ENCODE assay signal across 19 cellular contexts in genomic region chr13:83955011-83955410, GRCh38.
DNase-seq lines count a peak whose midpoint lies in the region; ATAC-seq and TF ChIP-seq lines count a peak whose summit lies in the region.
"Had no signal": no experiment of that assay in that cellular context is flagged by ENCODE, and none has a peak within 500 bp of the region (broad histone marks: within the 10 kb centered on the region; RNA-seq: fewer than 3 reads in every experiment).

No MANE protein-coding gene starts in this region.

- no peaks in the 10 kb centered on the region for H3K27me3 ChIP-seq in DND-41 (ENCODE audit: insufficient read depth, low read length, poor library complexity)
- H3K27me3 ChIP-seq: BLaER1 had no signal

- no peaks in the 10 kb centered on the region for H4K20me1 ChIP-seq in DND-41 (ENCODE audit: insufficient read depth, low read length)
- H4K20me1 ChIP-seq: BLaER1 had no signal

- H3K4me3 ChIP-seq in DND-41 (ENCODE audit: low read depth in 1 of 2, low read length in 2 of 2), result no peak overlapping the region
- H3K4me3 ChIP-seq: BLaER1 had no signal

- H3K4me1 ChIP-seq in DND-41 (ENCODE audit: insufficient read depth, low read length), result no peaks in the 10 kb centered on the region
- H3K4me1 ChIP-seq: BLaER1 had no signal

- TF ChIP-seq CTCF in DND-41 (IDR thresholded peaks at IDR 0.05; ENCODE audit: borderline replicate concordance, extremely low read depth, low read length, poor library complexity, severe bottlenecking) (no peak), mesothelial cell of epicardium (IDR thresholded peaks at IDR 0.05; ENCODE audit: unreplicated experiment) (no peak)

- DNase-seq in DND-41 (no peak), SK-N-DZ (ENCODE audit: low spot score) (peak; percentile 60), mesothelial cell of epicardium (ENCODE audit: low spot score in 2 of 2, unreplicated experiment in 2 of 2) (no peak), dermis blood vessel endothelial cell (no peak), NOMO-1 treated with DMSO at 0.1 percent for 48 hours (lab: John Stamatoyannopoulos, UW; ENCODE audit: unreplicated experiment) (no peak)
- DNase-seq: 8988T; CD4-positive, alpha-beta memory T cell; DMS153; DMS79; GF-D8; GOT3; H9 had no signal

- H3K36me3 Mint-ChIP-seq in mesothelial cell of epicardium, result peaks cover 1% of the 10 kb centered on the region
- H3K36me3 Mint-ChIP-seq: CD14-positive monocyte; CD4-positive, alpha-beta memory T cell; IgD-negative memory B cell had no signal

- no peaks in the 10 kb centered on the region for H3K9me3 ChIP-seq in DND-41 (ENCODE audit: insufficient read depth, low read length, severe bottlenecking)
- H3K9me3 ChIP-seq: BLaER1 had no signal

- H3K4me1 Mint-ChIP-seq in mesothelial cell of epicardium, result peaks cover 20% of the 10 kb centered on the region
- H3K4me1 Mint-ChIP-seq: CD14-positive monocyte; CD4-positive, alpha-beta memory T cell; IgD-negative memory B cell had no signal

- no peaks in the 10 kb centered on the region for H3K36me3 ChIP-seq in DND-41 (ENCODE audit: insufficient read depth, low read length)
- H3K36me3 ChIP-seq: BLaER1 had no signal

- H2AFZ ChIP-seq in DND-41 (ENCODE audit: low read depth, low read length), result peak overlapping the region; percentile 47; the same call in 1 of the 2 replicates

- H3K4me2 ChIP-seq in DND-41 (ENCODE audit: insufficient read depth, low read length), result no peak overlapping the region
- H3K4me2 ChIP-seq: BLaER1 had no signal

- H3K9ac ChIP-seq in DND-41 (ENCODE audit: low read depth, low read length), result no peak overlapping the region
- H3K9ac ChIP-seq: BLaER1 had no signal

- H3K9me3 Mint-ChIP-seq in mesothelial cell of epicardium, result peaks cover 3% of the 10 kb centered on the region
- H3K9me3 Mint-ChIP-seq: H9 had no signal

- H3K27ac Mint-ChIP-seq in mesothelial cell of epicardium, result peak overlapping the region; percentile 43
- H3K27ac Mint-ChIP-seq: CD4-positive, alpha-beta memory T cell; H9 had no signal

- no peak overlapping the region for H3K27ac ChIP-seq in DND-41 (ENCODE audit: low read length)
- H3K27ac ChIP-seq: BLaER1 had no signal

- H3K27me3 Mint-ChIP-seq in mesothelial cell of epicardium (ENCODE audit: low read depth), result no peaks in the 10 kb centered on the region
- H3K27me3 Mint-ChIP-seq: IgD-negative memory B cell had no signal

- H3K79me2 ChIP-seq in DND-41 (ENCODE audit: insufficient read depth, low read length), result no peaks in the 10 kb centered on the region

- ATAC-seq in DND-41 (ENCODE audit: insufficient read depth, low read depth) (no peak), esophagus mucosa (peak; percentile 35), GM21367 (IDR thresholded peaks at IDR 0.05; ENCODE audit: unreplicated experiment) (no peak), GM18909 (IDR thresholded peaks at IDR 0.05; ENCODE audit: poor library complexity, unreplicated experiment) (no peak)
- ATAC-seq: HepG2 had no signal

- no peak overlapping the region for H3K4me3 Mint-ChIP-seq in mesothelial cell of epicardium
- H3K4me3 Mint-ChIP-seq: CD14-positive monocyte; CD4-positive, alpha-beta memory T cell; H9; IgD-negative memory B cell had no signal
